ENCODE assay signal across 1 cellular context in genomic region chr18:51133580-51134160, GRCh38.
TF ChIP-seq lines count a peak whose summit lies in the region.

No MANE protein-coding gene starts in this region.

TF ChIP-seq in HepG2, 621 proteins besides CTCF, POLR2A, EP300 and RAD21 (continued from another document and continues in another):
- 0 out of 2 replicates have a peak, but pooled peaks have one; percentile 30 for TF ChIP-seq RARA (CRISPR knock-in tag; IDR thresholded peaks at IDR 0.05)
- TF ChIP-seq SKI (IDR thresholded peaks at IDR 0.05; ENCODE audit: partially characterized antibody) = no peak
- TF ChIP-seq HMGXB3 (CRISPR knock-in tag; IDR thresholded peaks at IDR 0.05; ENCODE audit: borderline replicate concordance) = no peak
- TF ChIP-seq ZNF770 (CRISPR knock-in tag; IDR thresholded peaks at IDR 0.05) = no peak
- TF ChIP-seq MTF1 (CRISPR knock-in tag; IDR thresholded peaks at IDR 0.05) = no peak
- no peak for TF ChIP-seq ZNF83 (CRISPR knock-in tag; IDR thresholded peaks at IDR 0.05; ENCODE audit: borderline replicate concordance)
- no peak for TF ChIP-seq ZNF343 (CRISPR knock-in tag; IDR thresholded peaks at IDR 0.05)
- TF ChIP-seq ZNF251 (CRISPR knock-in tag; IDR thresholded peaks at IDR 0.05) = no peak
- TF ChIP-seq RBFOX2 (IDR thresholded peaks at IDR 0.05; ENCODE audit: low read depth, low read length) = no peak
- no peak for TF ChIP-seq KAT2B (IDR thresholded peaks at IDR 0.05; ENCODE audit: borderline replicate concordance, low read depth, low read length)
- no peak for TF ChIP-seq ZBTB40 (IDR thresholded peaks at IDR 0.05)
- TF ChIP-seq ZBTB40 (CRISPR knock-in tag; IDR thresholded peaks at IDR 0.05) = no peak
- TF ChIP-seq GZF1 (CRISPR knock-in tag; IDR thresholded peaks at IDR 0.05) = no peak
- no peak for TF ChIP-seq ZNF709 (CRISPR knock-in tag; IDR thresholded peaks at IDR 0.05)
- TF ChIP-seq ZNF660 (CRISPR knock-in tag; IDR thresholded peaks at IDR 0.05; ENCODE audit: borderline replicate concordance, low read depth) = no peak
- no peak for TF ChIP-seq SMAD1 (CRISPR knock-in tag; IDR thresholded peaks at IDR 0.05; ENCODE audit: borderline replicate concordance, low read depth)
- TF ChIP-seq ZBTB43 (CRISPR knock-in tag; conservative IDR thresholded peaks at IDR 0.05) = no peak
- no peak for TF ChIP-seq PLRG1 (conservative IDR thresholded peaks at IDR 0.05)
- no peak for TF ChIP-seq POGK (CRISPR knock-in tag; conservative IDR thresholded peaks at IDR 0.05)
- 0 out of 2 replicates have a peak, but pooled peaks have one; percentile 38 for TF ChIP-seq TFE3 (CRISPR knock-in tag; IDR thresholded peaks at IDR 0.05)
- 0 out of 2 replicates have a peak, but pooled peaks have one; percentile 14 for TF ChIP-seq PATZ1 (CRISPR knock-in tag; IDR thresholded peaks at IDR 0.05)
- TF ChIP-seq MTA3 (CRISPR knock-in tag; IDR thresholded peaks at IDR 0.05) = no peak
- no peak for TF ChIP-seq GATAD1 (CRISPR knock-in tag; IDR thresholded peaks at IDR 0.05)
- no peak for TF ChIP-seq KLF6 (CRISPR knock-in tag; IDR thresholded peaks at IDR 0.05)
- TF ChIP-seq ZFP36L1 (CRISPR knock-in tag; IDR thresholded peaks at IDR 0.05) = no peak
- TF ChIP-seq ERF (CRISPR knock-in tag; IDR thresholded peaks at IDR 0.05) = peak; percentile 40; the same call in 1 of the 2 replicates
- TF ChIP-seq ZXDC (CRISPR knock-in tag; IDR thresholded peaks at IDR 0.05) = no peak
- no peak for TF ChIP-seq SRSF1 (optimal IDR thresholded peaks at IDR 0.05; ENCODE audit: low read depth, low read length)
